Comparison of ENCODE assay signal across 1 cellular context in the genomic region with DNA sequence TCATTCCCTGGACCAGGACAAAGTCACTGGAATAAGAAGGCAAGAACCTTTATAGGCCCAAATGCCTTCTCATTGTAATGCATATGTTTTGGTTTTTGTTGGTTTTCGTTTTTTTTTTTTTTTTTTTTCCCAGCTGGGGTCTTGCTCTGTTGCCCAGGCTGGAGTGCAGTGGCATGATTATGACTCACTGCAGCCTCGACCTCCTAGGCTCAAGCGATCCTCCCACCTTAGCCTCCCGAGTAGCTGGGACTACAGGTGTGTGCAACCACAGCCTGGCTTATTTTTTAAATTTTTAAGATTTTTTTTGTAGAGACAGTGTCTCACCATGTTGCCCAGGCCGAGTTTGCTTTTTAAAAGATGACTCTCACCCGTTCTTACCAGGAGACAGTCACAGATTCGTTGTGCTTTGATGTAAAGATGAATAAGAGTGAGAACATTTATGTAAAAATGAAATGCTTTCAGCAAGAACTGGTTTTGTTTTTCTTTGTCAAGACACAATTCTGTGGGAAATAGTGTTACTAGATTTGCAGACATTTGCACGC.
A peak's percentile ranks its signal among the peaks of the same experiment; 100 is the strongest.
TF ChIP-seq lines count a peak whose summit lies in the region.

No MANE protein-coding gene starts in this region.

TF ChIP-seq in GM12878, 131 proteins besides CTCF, POLR2A, EP300 and RAD21:
- TF ChIP-seq YY1 (IDR thresholded peaks at IDR 0.05; ENCODE audit: low read depth, low read length) (no peak), BCL11A (IDR thresholded peaks at IDR 0.05; ENCODE audit: low read depth, low read length) (no peak), PML (IDR thresholded peaks at IDR 0.05; ENCODE audit: low read length) (0 out of 2 replicates have a peak, but pooled peaks have one; percentile 62), ZSCAN29 (IDR thresholded peaks at IDR 0.05) (no peak), SP1 (IDR thresholded peaks at IDR 0.05; ENCODE audit: low read depth, low read length) (no peak), STAT1 (conservative IDR thresholded peaks at IDR 0.05) (no peak), RUNX3 (IDR thresholded peaks at IDR 0.05; ENCODE audit: low read length) (0 out of 2 replicates have a peak, but pooled peaks have one; percentile 3), ZNF622 (IDR thresholded peaks at IDR 0.05) (no peak), SIX5 (IDR thresholded peaks at IDR 0.05; ENCODE audit: low read depth, low read length, severe bottlenecking) (no peak), ZNF217 (IDR thresholded peaks at IDR 0.05) (no peak), JUNB (IDR thresholded peaks at IDR 0.05) (0 out of 2 replicates have a peak, but pooled peaks have one; percentile 14), NFIC (IDR thresholded peaks at IDR 0.05; ENCODE audit: low read depth, low read length) (peak; percentile 54), CBFB (IDR thresholded peaks at IDR 0.05; ENCODE audit: low read depth) (no peak), ZBED1 (IDR thresholded peaks at IDR 0.05; ENCODE audit: borderline replicate concordance) (no peak), HCFC1 (IDR thresholded peaks at IDR 0.05; ENCODE audit: low read length) (no peak)
- TF ChIP-seq, protein P1, sequence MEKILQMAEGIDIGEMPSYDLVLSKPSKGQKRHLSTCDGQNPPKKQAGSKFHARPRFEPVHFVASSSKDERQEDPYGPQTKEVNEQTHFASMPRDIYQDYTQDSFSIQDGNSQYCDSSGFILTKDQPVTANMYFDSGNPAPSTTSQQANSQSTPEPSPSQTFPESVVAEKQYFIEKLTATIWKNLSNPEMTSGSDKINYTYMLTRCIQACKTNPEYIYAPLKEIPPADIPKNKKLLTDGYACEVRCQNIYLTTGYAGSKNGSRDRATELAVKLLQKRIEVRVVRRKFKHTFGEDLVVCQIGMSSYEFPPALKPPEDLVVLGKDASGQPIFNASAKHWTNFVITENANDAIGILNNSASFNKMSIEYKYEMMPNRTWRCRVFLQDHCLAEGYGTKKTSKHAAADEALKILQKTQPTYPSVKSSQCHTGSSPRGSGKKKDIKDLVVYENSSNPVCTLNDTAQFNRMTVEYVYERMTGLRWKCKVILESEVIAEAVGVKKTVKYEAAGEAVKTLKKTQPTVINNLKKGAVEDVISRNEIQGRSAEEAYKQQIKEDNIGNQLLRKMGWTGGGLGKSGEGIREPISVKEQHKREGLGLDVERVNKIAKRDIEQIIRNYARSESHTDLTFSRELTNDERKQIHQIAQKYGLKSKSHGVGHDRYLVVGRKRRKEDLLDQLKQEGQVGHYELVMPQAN (conservative IDR thresholded peaks at IDR 0.05), result no peak
- TF ChIP-seq, protein P2, sequence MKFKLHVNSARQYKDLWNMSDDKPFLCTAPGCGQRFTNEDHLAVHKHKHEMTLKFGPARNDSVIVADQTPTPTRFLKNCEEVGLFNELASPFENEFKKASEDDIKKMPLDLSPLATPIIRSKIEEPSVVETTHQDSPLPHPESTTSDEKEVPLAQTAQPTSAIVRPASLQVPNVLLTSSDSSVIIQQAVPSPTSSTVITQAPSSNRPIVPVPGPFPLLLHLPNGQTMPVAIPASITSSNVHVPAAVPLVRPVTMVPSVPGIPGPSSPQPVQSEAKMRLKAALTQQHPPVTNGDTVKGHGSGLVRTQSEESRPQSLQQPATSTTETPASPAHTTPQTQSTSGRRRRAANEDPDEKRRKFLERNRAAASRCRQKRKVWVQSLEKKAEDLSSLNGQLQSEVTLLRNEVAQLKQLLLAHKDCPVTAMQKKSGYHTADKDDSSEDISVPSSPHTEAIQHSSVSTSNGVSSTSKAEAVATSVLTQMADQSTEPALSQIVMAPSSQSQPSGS (IDR thresholded peaks at IDR 0.05; ENCODE audit: low read length), result 0 out of 2 replicates have a peak, but pooled peaks have one; percentile 17
- TF ChIP-seq, protein P3, sequence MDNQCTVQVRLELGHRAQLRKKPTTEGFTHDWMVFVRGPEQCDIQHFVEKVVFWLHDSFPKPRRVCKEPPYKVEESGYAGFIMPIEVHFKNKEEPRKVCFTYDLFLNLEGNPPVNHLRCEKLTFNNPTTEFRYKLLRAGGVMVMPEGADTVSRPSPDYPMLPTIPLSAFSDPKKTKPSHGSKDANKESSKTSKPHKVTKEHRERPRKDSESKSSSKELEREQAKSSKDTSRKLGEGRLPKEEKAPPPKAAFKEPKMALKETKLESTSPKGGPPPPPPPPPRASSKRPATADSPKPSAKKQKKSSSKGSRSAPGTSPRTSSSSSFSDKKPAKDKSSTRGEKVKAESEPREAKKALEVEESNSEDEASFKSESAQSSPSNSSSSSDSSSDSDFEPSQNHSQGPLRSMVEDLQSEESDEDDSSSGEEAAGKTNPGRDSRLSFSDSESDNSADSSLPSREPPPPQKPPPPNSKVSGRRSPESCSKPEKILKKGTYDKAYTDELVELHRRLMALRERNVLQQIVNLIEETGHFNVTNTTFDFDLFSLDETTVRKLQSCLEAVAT (IDR thresholded peaks at IDR 0.05), result no peak
- TF ChIP-seq, protein P4, sequence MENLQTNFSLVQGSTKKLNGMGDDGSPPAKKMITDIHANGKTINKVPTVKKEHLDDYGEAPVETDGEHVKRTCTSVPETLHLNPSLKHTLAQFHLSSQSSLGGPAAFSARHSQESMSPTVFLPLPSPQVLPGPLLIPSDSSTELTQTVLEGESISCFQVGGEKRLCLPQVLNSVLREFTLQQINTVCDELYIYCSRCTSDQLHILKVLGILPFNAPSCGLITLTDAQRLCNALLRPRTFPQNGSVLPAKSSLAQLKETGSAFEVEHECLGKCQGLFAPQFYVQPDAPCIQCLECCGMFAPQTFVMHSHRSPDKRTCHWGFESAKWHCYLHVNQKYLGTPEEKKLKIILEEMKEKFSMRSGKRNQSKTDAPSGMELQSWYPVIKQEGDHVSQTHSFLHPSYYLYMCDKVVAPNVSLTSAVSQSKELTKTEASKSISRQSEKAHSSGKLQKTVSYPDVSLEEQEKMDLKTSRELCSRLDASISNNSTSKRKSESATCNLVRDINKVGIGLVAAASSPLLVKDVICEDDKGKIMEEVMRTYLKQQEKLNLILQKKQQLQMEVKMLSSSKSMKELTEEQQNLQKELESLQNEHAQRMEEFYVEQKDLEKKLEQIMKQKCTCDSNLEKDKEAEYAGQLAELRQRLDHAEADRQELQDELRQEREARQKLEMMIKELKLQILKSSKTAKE (IDR thresholded peaks at IDR 0.05; ENCODE audit: low read depth, poor library complexity, severe bottlenecking), result no peak
- TF ChIP-seq, protein P5, sequence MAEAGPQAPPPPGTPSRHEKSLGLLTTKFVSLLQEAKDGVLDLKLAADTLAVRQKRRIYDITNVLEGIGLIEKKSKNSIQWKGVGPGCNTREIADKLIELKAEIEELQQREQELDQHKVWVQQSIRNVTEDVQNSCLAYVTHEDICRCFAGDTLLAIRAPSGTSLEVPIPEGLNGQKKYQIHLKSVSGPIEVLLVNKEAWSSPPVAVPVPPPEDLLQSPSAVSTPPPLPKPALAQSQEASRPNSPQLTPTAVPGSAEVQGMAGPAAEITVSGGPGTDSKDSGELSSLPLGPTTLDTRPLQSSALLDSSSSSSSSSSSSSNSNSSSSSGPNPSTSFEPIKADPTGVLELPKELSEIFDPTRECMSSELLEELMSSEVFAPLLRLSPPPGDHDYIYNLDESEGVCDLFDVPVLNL (IDR thresholded peaks at IDR 0.05; ENCODE audit: low read depth, low read length), result no peak
- TF ChIP-seq, protein P6, sequence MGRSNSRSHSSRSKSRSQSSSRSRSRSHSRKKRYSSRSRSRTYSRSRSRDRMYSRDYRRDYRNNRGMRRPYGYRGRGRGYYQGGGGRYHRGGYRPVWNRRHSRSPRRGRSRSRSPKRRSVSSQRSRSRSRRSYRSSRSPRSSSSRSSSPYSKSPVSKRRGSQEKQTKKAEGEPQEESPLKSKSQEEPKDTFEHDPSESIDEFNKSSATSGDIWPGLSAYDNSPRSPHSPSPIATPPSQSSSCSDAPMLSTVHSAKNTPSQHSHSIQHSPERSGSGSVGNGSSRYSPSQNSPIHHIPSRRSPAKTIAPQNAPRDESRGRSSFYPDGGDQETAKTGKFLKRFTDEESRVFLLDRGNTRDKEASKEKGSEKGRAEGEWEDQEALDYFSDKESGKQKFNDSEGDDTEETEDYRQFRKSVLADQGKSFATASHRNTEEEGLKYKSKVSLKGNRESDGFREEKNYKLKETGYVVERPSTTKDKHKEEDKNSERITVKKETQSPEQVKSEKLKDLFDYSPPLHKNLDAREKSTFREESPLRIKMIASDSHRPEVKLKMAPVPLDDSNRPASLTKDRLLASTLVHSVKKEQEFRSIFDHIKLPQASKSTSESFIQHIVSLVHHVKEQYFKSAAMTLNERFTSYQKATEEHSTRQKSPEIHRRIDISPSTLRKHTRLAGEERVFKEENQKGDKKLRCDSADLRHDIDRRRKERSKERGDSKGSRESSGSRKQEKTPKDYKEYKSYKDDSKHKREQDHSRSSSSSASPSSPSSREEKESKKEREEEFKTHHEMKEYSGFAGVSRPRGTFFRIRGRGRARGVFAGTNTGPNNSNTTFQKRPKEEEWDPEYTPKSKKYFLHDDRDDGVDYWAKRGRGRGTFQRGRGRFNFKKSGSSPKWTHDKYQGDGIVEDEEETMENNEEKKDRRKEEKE (IDR thresholded peaks at IDR 0.05), result no peak
- TF ChIP-seq, protein P7, sequence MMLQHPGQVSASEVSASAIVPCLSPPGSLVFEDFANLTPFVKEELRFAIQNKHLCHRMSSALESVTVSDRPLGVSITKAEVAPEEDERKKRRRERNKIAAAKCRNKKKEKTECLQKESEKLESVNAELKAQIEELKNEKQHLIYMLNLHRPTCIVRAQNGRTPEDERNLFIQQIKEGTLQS (IDR thresholded peaks at IDR 0.05; ENCODE audit: borderline replicate concordance, extremely low read depth, low read depth, low read length), result no peak
